2 cellular contexts compared by ENCODE assay signal in the genomic region with DNA sequence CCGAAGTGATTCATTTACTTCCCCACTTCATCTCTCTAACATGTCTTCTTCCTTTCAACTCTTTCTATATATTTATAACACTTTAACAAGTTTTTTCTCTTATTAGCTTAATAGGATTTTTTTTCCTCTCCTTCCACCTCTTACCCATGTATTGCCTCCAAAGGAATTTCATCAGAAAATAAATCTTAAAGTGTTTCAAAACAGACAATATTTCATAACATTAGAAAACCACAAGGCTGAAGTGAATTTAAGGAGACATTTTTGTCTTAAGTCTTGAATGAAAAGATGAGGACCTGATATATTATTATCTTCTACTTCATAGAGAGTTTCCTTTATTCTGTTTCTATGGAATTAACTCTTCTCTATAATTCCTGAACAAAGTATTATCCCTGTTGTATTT.
TF ChIP-seq lines count a peak whose summit lies in the region.

No MANE protein-coding gene starts in this region.

TF ChIP-seq in SK-N-SH, 30 proteins besides CTCF, POLR2A, EP300 and RAD21 (continued from another document):
- TF ChIP-seq, protein P1, sequence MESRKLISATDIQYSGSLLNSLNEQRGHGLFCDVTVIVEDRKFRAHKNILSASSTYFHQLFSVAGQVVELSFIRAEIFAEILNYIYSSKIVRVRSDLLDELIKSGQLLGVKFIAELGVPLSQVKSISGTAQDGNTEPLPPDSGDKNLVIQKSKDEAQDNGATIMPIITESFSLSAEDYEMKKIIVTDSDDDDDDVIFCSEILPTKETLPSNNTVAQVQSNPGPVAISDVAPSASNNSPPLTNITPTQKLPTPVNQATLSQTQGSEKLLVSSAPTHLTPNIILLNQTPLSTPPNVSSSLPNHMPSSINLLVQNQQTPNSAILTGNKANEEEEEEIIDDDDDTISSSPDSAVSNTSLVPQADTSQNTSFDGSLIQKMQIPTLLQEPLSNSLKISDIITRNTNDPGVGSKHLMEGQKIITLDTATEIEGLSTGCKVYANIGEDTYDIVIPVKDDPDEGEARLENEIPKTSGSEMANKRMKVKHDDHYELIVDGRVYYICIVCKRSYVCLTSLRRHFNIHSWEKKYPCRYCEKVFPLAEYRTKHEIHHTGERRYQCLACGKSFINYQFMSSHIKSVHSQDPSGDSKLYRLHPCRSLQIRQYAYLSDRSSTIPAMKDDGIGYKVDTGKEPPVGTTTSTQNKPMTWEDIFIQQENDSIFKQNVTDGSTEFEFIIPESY (IDR thresholded peaks at IDR 0.05; ENCODE audit: borderline replicate concordance, low read depth), result no peak
- TF ChIP-seq EZH2phosphoT487 (IDR thresholded peaks at IDR 0.05; ENCODE audit: borderline replicate concordance, low read depth) (no peak), RFX5 (IDR thresholded peaks at IDR 0.05; ENCODE audit: low read length) (no peak), NFIC (IDR thresholded peaks at IDR 0.05; ENCODE audit: borderline replicate concordance) (no peak), GABPA (IDR thresholded peaks at IDR 0.05; ENCODE audit: low read depth) (no peak), FOXJ3 (CRISPR knock-in tag; IDR thresholded peaks at IDR 0.05) (no peak), GATA2 (CRISPR knock-in tag; IDR thresholded peaks at IDR 0.05) (no peak), SIN3A (IDR thresholded peaks at IDR 0.05; ENCODE audit: borderline replicate concordance, low read depth, low read length) (no peak), MEF2A (IDR thresholded peaks at IDR 0.05; ENCODE audit: borderline replicate concordance, low read depth) (no peak), POLR2AphosphoS5 (IDR thresholded peaks at IDR 0.05; ENCODE audit: low read depth, low read length) (no peak)
- TF ChIP-seq, protein P2, sequence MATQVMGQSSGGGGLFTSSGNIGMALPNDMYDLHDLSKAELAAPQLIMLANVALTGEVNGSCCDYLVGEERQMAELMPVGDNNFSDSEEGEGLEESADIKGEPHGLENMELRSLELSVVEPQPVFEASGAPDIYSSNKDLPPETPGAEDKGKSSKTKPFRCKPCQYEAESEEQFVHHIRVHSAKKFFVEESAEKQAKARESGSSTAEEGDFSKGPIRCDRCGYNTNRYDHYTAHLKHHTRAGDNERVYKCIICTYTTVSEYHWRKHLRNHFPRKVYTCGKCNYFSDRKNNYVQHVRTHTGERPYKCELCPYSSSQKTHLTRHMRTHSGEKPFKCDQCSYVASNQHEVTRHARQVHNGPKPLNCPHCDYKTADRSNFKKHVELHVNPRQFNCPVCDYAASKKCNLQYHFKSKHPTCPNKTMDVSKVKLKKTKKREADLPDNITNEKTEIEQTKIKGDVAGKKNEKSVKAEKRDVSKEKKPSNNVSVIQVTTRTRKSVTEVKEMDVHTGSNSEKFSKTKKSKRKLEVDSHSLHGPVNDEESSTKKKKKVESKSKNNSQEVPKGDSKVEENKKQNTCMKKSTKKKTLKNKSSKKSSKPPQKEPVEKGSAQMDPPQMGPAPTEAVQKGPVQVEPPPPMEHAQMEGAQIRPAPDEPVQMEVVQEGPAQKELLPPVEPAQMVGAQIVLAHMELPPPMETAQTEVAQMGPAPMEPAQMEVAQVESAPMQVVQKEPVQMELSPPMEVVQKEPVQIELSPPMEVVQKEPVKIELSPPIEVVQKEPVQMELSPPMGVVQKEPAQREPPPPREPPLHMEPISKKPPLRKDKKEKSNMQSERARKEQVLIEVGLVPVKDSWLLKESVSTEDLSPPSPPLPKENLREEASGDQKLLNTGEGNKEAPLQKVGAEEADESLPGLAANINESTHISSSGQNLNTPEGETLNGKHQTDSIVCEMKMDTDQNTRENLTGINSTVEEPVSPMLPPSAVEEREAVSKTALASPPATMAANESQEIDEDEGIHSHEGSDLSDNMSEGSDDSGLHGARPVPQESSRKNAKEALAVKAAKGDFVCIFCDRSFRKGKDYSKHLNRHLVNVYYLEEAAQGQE (IDR thresholded peaks at IDR 0.05; ENCODE audit: low read depth, low read length), result no peak
- TF ChIP-seq, protein P3, sequence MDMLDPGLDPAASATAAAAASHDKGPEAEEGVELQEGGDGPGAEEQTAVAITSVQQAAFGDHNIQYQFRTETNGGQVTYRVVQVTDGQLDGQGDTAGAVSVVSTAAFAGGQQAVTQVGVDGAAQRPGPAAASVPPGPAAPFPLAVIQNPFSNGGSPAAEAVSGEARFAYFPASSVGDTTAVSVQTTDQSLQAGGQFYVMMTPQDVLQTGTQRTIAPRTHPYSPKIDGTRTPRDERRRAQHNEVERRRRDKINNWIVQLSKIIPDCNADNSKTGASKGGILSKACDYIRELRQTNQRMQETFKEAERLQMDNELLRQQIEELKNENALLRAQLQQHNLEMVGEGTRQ (IDR thresholded peaks at IDR 0.05; ENCODE audit: borderline replicate concordance, low read depth, low read length), result no peak
- TF ChIP-seq, protein P4, sequence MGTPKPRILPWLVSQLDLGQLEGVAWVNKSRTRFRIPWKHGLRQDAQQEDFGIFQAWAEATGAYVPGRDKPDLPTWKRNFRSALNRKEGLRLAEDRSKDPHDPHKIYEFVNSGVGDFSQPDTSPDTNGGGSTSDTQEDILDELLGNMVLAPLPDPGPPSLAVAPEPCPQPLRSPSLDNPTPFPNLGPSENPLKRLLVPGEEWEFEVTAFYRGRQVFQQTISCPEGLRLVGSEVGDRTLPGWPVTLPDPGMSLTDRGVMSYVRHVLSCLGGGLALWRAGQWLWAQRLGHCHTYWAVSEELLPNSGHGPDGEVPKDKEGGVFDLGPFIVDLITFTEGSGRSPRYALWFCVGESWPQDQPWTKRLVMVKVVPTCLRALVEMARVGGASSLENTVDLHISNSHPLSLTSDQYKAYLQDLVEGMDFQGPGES (IDR thresholded peaks at IDR 0.05; ENCODE audit: low read depth, low read length), result no peak

TF ChIP-seq in SK-N-SH treated with all-trans-retinoic acid at 6 μM for 48 hours, 23 proteins besides CTCF, POLR2A, EP300 and RAD21 (continued from another document):
- TF ChIP-seq, protein P5, sequence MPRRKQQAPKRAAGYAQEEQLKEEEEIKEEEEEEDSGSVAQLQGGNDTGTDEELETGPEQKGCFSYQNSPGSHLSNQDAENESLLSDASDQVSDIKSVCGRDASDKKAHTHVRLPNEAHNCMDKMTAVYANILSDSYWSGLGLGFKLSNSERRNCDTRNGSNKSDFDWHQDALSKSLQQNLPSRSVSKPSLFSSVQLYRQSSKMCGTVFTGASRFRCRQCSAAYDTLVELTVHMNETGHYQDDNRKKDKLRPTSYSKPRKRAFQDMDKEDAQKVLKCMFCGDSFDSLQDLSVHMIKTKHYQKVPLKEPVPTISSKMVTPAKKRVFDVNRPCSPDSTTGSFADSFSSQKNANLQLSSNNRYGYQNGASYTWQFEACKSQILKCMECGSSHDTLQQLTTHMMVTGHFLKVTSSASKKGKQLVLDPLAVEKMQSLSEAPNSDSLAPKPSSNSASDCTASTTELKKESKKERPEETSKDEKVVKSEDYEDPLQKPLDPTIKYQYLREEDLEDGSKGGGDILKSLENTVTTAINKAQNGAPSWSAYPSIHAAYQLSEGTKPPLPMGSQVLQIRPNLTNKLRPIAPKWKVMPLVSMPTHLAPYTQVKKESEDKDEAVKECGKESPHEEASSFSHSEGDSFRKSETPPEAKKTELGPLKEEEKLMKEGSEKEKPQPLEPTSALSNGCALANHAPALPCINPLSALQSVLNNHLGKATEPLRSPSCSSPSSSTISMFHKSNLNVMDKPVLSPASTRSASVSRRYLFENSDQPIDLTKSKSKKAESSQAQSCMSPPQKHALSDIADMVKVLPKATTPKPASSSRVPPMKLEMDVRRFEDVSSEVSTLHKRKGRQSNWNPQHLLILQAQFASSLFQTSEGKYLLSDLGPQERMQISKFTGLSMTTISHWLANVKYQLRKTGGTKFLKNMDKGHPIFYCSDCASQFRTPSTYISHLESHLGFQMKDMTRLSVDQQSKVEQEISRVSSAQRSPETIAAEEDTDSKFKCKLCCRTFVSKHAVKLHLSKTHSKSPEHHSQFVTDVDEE (CRISPR knock-in tag; IDR thresholded peaks at IDR 0.05), result no peak
- TF ChIP-seq ZNF565 (CRISPR knock-in tag; conservative IDR thresholded peaks at IDR 0.05; ENCODE audit: low read depth) (no peak), ARNTL (CRISPR knock-in tag; IDR thresholded peaks at IDR 0.05; ENCODE audit: borderline replicate concordance, low read depth) (no peak), ZNF70 (CRISPR knock-in tag; IDR thresholded peaks at IDR 0.05) (no peak), ESRRG (CRISPR knock-in tag; IDR thresholded peaks at IDR 0.05) (no peak), ZFP3 (CRISPR knock-in tag; IDR thresholded peaks at IDR 0.05) (no peak), ZFP30 (CRISPR knock-in tag; IDR thresholded peaks at IDR 0.05) (no peak), PPARA (CRISPR knock-in tag; IDR thresholded peaks at IDR 0.05; ENCODE audit: borderline replicate concordance) (no peak)
- TF ChIP-seq, protein P6, sequence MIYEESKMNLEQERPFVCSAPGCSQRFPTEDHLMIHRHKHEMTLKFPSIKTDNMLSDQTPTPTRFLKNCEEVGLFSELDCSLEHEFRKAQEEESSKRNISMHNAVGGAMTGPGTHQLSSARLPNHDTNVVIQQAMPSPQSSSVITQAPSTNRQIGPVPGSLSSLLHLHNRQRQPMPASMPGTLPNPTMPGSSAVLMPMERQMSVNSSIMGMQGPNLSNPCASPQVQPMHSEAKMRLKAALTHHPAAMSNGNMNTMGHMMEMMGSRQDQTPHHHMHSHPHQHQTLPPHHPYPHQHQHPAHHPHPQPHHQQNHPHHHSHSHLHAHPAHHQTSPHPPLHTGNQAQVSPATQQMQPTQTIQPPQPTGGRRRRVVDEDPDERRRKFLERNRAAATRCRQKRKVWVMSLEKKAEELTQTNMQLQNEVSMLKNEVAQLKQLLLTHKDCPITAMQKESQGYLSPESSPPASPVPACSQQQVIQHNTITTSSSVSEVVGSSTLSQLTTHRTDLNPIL (CRISPR knock-in tag; IDR thresholded peaks at IDR 0.05; ENCODE audit: low read depth), result no peak
- TF ChIP-seq, protein P7, sequence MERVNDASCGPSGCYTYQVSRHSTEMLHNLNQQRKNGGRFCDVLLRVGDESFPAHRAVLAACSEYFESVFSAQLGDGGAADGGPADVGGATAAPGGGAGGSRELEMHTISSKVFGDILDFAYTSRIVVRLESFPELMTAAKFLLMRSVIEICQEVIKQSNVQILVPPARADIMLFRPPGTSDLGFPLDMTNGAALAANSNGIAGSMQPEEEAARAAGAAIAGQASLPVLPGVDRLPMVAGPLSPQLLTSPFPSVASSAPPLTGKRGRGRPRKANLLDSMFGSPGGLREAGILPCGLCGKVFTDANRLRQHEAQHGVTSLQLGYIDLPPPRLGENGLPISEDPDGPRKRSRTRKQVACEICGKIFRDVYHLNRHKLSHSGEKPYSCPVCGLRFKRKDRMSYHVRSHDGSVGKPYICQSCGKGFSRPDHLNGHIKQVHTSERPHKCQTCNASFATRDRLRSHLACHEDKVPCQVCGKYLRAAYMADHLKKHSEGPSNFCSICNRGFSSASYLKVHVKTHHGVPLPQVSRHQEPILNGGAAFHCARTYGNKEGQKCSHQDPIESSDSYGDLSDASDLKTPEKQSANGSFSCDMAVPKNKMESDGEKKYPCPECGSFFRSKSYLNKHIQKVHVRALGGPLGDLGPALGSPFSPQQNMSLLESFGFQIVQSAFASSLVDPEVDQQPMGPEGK (CRISPR knock-in tag; IDR thresholded peaks at IDR 0.05; ENCODE audit: borderline replicate concordance), result no peak
